In the genomic region with DNA sequence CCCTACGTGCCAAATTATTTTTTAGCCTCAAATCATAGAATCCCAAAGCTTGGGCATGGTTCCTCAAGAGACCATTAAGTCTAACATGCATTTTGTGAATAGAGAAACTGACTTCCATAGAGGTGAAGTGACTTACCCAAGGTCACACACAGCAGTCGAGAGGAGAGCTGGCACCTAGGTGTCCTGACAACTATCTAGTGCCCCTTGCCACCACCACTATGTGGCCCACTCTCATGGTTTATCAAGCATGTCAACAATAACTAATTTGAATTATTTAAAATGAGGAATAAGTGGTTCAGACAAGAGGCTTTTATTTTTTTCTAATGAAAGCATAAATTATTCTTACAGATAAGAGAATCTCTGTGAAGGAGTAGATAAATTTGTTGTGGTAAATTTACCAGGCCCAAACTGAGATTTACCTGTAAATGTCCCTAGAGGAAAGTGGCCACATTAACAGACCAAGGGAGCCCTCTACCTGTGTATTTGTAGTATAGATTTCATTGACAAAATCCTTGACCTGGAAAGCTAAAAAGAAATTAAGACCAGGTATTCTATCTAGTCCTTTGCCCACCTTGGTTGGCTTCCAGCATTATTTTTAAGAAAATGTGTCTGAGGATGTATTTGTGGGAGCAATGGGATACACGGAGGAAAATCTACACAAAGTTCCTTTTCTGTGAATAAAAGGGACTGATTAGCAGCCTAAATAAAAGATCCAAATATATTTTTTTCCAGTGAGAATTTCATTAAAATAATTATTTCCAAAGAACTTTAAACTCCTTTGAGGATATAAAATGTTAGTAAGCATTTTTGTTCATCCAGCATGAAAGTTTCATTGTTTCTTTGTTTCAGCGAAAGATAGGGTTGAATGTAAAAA, we compare ENCODE assay signal across 8 cellular contexts. TPM values are rescaled to one million over a fixed set of nuclear protein-coding genes. Genes with fewer than 3 reads are reported as not detected.
DNase-seq lines count a peak whose midpoint lies in the region; ATAC-seq, FAIRE-seq and TF ChIP-seq lines count a peak whose summit lies in the region.

No MANE protein-coding gene starts in this region.

- H2AFZ ChIP-seq in GM12878 (ENCODE audit: control insufficient read depth, low read depth, low read length), result no peak overlapping the region

- H3K36me3 ChIP-seq in GM12878 (ENCODE audit: control insufficient read depth in 2 of 2, insufficient read depth in 2 of 2, low read length in 1 of 2) (no peaks in the 10 kb centered on the region), liver (ENCODE audit: control insufficient read depth in 4 of 4, insufficient read depth in 3 of 4, low read depth in 1 of 4, low read length in 3 of 4) (no peaks in the 10 kb centered on the region)

- H4K20me1 ChIP-seq in GM12878 (ENCODE audit: control insufficient read depth, insufficient read depth), result no peaks in the 10 kb centered on the region

- H3K4me1 ChIP-seq in GM12878 (ENCODE audit: control insufficient read depth, insufficient read depth, low read length) (no peaks in the 10 kb centered on the region), liver (ENCODE audit: control insufficient read depth in 4 of 4, insufficient read depth in 4 of 4, low read length in 3 of 4) (no peaks in the 10 kb centered on the region)

- H3K9me3 ChIP-seq in GM12878 (replicated peaks; ENCODE audit: control insufficient read depth, insufficient read depth, low read length), result no peaks in the 10 kb centered on the region
- no peaks in the 10 kb centered on the region for H3K9me3 ChIP-seq in liver (ENCODE audit: control insufficient read depth in 4 of 4, low read length in 3 of 4)

- CTCF ChIA-PET in GM12878 (lab: Yijun Ruan, JAX), result interaction anchor here (0.6 to 9.2 kb wide), 29 partner anchors 8 to 532 kb away, joined by 3 to 108 read pairs (median 3); partner anchors contain the start of gene SMAD3

- SMC1A ChIA-PET in GM12878 (lab: Charles Lee; ENCODE audit: uncharacterized antibody, unreplicated experiment), result interaction anchor here (0.7 to 4.0 kb wide), 18 partner anchors 16 to 366 kb away, joined by 3 to 77 read pairs (median 4); no protein-coding TSS in a partner anchor

- TF ChIP-seq POLR2A in GM12878 (IDR thresholded peaks at IDR 0.05; ENCODE audit: low read depth, low read length), result no peak
- no peak for TF ChIP-seq POLR2A in H54 (IDR thresholded peaks at IDR 0.05; ENCODE audit: low read depth, low read length)

- 32% methylated on average over 4 of the region's 4 CpGs for WGBS in GM12878 (ENCODE audit: insufficient coverage, insufficient replicate concordance, low lambda C conversion rate, missing lambda C conversion rate)
- WGBS in liver, result 68% methylated on average over 4 of the region's 4 CpGs

- POLR2A ChIA-PET in GM12878 (lab: Charles Lee), result interaction anchor here (0.6 kb wide), 1 partner anchor 130 kb away, joined by 3 read pairs; no protein-coding TSS in a partner anchor

- BruUV-seq in GM12878 (replicated peaks; lab: Mats Ljungman, UMichigan), result no TSS peak

- peak; percentile 94 for TF ChIP-seq RAD21 in GM12878 (IDR thresholded peaks at IDR 0.05; ENCODE audit: insufficient read depth, low read depth, low read length)
- peak; percentile 91 to 92 for TF ChIP-seq RAD21 in liver (IDR thresholded peaks at IDR 0.05)

- ATAC-seq in GM12878 (peak; percentile 70), HG02571 (IDR thresholded peaks at IDR 0.05; ENCODE audit: unreplicated experiment) (no peak)

- in situ Hi-C loops in GM12878 (cut with MboI), result loop anchor here (5.0 kb wide), 1 partner anchor 356 kb away; no protein-coding TSS in a partner anchor

- no peak for FAIRE-seq in GM12878 (lab: Jason Lieb, UNC)
- FAIRE-seq in H54 (lab: Jason Lieb, UNC), result no peak

- peak; percentile 17 for DNase-seq in DMS53 treated with DMSO at 0.1 percent for 48 hours (lab: John Stamatoyannopoulos, UW; ENCODE audit: unreplicated experiment)
- peak; percentile 12 for DNase-seq in NCI-H146 treated with DMSO at 0.1 percent for 48 hours (lab: John Stamatoyannopoulos, UW; ENCODE audit: unreplicated experiment)
- DNase-seq in GM12878 (ENCODE audit: low read depth, low spot score), result peak; percentile 24
- DNase-seq in retina, result no peak
- DNase-seq in H54 (ENCODE audit: insufficient read length, low spot score), result no peak

- intact Hi-C loops in GM12878 (cut with micrococcal nuclease; ENCODE audit: unreplicated experiment), result loop anchor here (1.0 to 5.0 kb wide), 3 partner anchors 63 to 357 kb away; partner anchors contain the start of gene SMAD3

- H3K27me3 ChIP-seq in GM12878 (replicated peaks in 1 of 2; ENCODE audit: control insufficient read depth in 2 of 2, insufficient read depth in 2 of 2, low read length in 1 of 2) (no peaks in the 10 kb centered on the region), liver (ENCODE audit: control insufficient read depth in 4 of 4, insufficient read depth in 4 of 4, low read length in 3 of 4) (no peaks in the 10 kb centered on the region)

- H3K27ac ChIP-seq in 22Rv1 (no peak overlapping the region), GM12878 (ENCODE audit: control insufficient read depth, insufficient read depth) (no peak overlapping the region), liver (ENCODE audit: low read depth in 1 of 2, low read length in 2 of 2) (no peak overlapping the region)

- RAD21 ChIA-PET in GM12878 (lab: Charles Lee; ENCODE audit: unreplicated experiment), result interaction anchor here (0.6 to 3.9 kb wide), 17 partner anchors 64 to 696 kb away, joined by 3 to 88 read pairs (median 4); no protein-coding TSS in a partner anchor

- H3K9ac ChIP-seq in GM12878 (ENCODE audit: control insufficient read depth, insufficient read depth, low read length) (no peak overlapping the region), liver (ENCODE audit: low read depth in 1 of 2, low read length in 2 of 2) (no peak overlapping the region)

- TF ChIP-seq CTCF in 22Rv1 (IDR thresholded peaks at IDR 0.05), result peak; percentile 71
- TF ChIP-seq CTCF in GM12878 (IDR thresholded peaks at IDR 0.05 in 2 of 3, conservative IDR thresholded peaks at IDR 0.05 in 1 of 3; ENCODE audit: control insufficient read depth in 2 of 3, extremely low read depth in 1 of 3, insufficient read depth in 1 of 3, low read depth in 3 of 3, low read length in 3 of 3), result peak; percentile 38 to 68 (median 46); a peak in 5 of 6 replicates
- TF ChIP-seq CTCF in liver (IDR thresholded peaks at IDR 0.05; ENCODE audit: low read depth, low read length, missing input control), result peak; percentile 63

- H3K79me2 ChIP-seq in GM12878 (ENCODE audit: control insufficient read depth, insufficient read depth, low read length), result no peaks in the 10 kb centered on the region

- TF ChIP-seq EP300 in GM12878 (IDR thresholded peaks at IDR 0.05; ENCODE audit: borderline replicate concordance in 1 of 2, control insufficient read depth in 1 of 2, low read depth in 2 of 2, low read length in 2 of 2), result no peak

- H3K4me2 ChIP-seq in GM12878 (ENCODE audit: control insufficient read depth, insufficient read depth), result no peak overlapping the region

- H3K4me3 ChIP-seq in GM12878, result no peak overlapping the region
- no peak overlapping the region for H3K4me3 ChIP-seq in liver (ENCODE audit: low read depth in 1 of 3, low read length in 3 of 3)

TF ChIP-seq in liver, 16 proteins besides CTCF, POLR2A, EP300 and RAD21 (continues in another document):
- no peak for TF ChIP-seq JUND (IDR thresholded peaks at IDR 0.05)
- no peak for TF ChIP-seq HNF4A (conservative IDR thresholded peaks at IDR 0.05)

RNA-seq across cellular contexts. Expression of gene IQCH, which starts 49.1 kb away (rescaled TPM):
- total RNA-seq in GM12878 (2013; cell fraction: nucleolus; rRNA removed), result 15.0 and 15.8 TPM in 2 replicates
- total RNA-seq in GM12878 (2014; rRNA removed) (1.2 TPM in 2 replicates), GM12878 (2014; rRNA removed; fragmentation: Illumina TruSeq; extraction: Trizol) (0.94 and 1.2 TPM in 2 replicates), GM12878 (2021) (0.41 and 0.96 TPM in 2 replicates), liver (1 to 10 TPM in 1 of 2 donors, under 1 TPM in 1; 0.65 to 1.6 TPM)
- polyA plus RNA-seq in GM12878 (2011; ENCODE audit: low read depth), result 0.20 TPM
- polyA plus RNA-seq in GM12878 (2011; rRNA removed) (0.31 and 0.92 TPM in 2 replicates), GM12878 (2014; fragmentation: Illumina TruSeq; extraction: Trizol) (0.48 and 1.2 TPM in 2 replicates), GM12878 (2014; fragmentation: Nextera tagmentation; extraction: Ambion mirVana) (1 to 10 TPM in 1 of 2 experiments, under 1 TPM in 1; 0.58 to 1.3 TPM), GM12878 (2014; rRNA removed) (0.29 and 0.99 TPM in 2 replicates), GM12878 (2016; fragmentation: Nextera tagmentation; extraction: Ambion mirVana) (1 to 10 TPM; 1.0 to 1.2 TPM), liver (1 to 10 TPM in 1 of 2 donors, under 1 TPM in 1; 0.23 to 1.1 TPM)
- 0.10 and 0.28 TPM in 2 replicates for polyA plus RNA-seq in GM12878 (2011; cell fraction: cytosol; rRNA removed)
- polyA plus RNA-seq in GM12878 (2011; cell fraction: nucleus; rRNA removed), result 0.26 and 1.0 TPM in 2 replicates
- polyA plus RNA-seq in GM12878 (2012), result 0.62 and 0.81 TPM in 2 replicates
- polyA minus RNA-seq in GM12878 (2011; rRNA and poly(A)+ RNA removed), result 0.82 and 2.0 TPM in 2 replicates
- 0.83 TPM in 1 of 2 replicates, not detected in the other for polyA minus RNA-seq in GM12878 (2011; cell fraction: cytosol; rRNA and poly(A)+ RNA removed)
- polyA minus RNA-seq in GM12878 (2011; cell fraction: nucleus; rRNA and poly(A)+ RNA removed), result 1.1 and 2.7 TPM in 2 replicates

RNA-seq across cellular contexts. Expression of gene AAGAB, which starts 49.3 kb away (rescaled TPM):
- total RNA-seq in GM12878 (2013; cell fraction: nucleolus; rRNA removed), result 34.2 and 35.0 TPM in 2 replicates
- total RNA-seq in GM12878 (2014; rRNA removed), result 30.2 and 34.4 TPM in 2 replicates
- 36.2 and 37.5 TPM in 2 replicates for total RNA-seq in GM12878 (2014; rRNA removed; fragmentation: Illumina TruSeq; extraction: Trizol)
- 38.3 and 38.6 TPM in 2 replicates for total RNA-seq in GM12878 (2021)
- polyA plus RNA-seq in GM12878 (2011; ENCODE audit: low read depth), result 15.2 TPM
- 43.5 and 55.9 TPM in 2 replicates for polyA plus RNA-seq in GM12878 (2011; rRNA removed)
- polyA plus RNA-seq in GM12878 (2011; cell fraction: cytosol; rRNA removed), result 25.0 and 28.5 TPM in 2 replicates
- polyA plus RNA-seq in GM12878 (2011; cell fraction: nucleus; rRNA removed), result 14.6 and 17.5 TPM in 2 replicates
- 15.3 and 17.8 TPM in 2 replicates for polyA plus RNA-seq in GM12878 (2012)
- 38.4 and 42.6 TPM in 2 replicates for polyA plus RNA-seq in GM12878 (2014; fragmentation: Illumina TruSeq; extraction: Trizol)
- 10 to 100 TPM; 11.4 to 32.4 TPM for polyA plus RNA-seq in GM12878 (2014; fragmentation: Nextera tagmentation; extraction: Ambion mirVana)
- 27.8 and 29.1 TPM in 2 replicates for polyA plus RNA-seq in GM12878 (2014; rRNA removed)
- 10 to 100 TPM; 52.6 to 62.3 TPM for polyA plus RNA-seq in GM12878 (2016; fragmentation: Nextera tagmentation; extraction: Ambion mirVana)
- polyA minus RNA-seq in GM12878 (2011; rRNA and poly(A)+ RNA removed), result 43.5 and 60.9 TPM in 2 replicates
- 9.5 and 20.6 TPM in 2 replicates for polyA minus RNA-seq in GM12878 (2011; cell fraction: cytosol; rRNA and poly(A)+ RNA removed)
- 29.4 and 44.3 TPM in 2 replicates for polyA minus RNA-seq in GM12878 (2011; cell fraction: nucleus; rRNA and poly(A)+ RNA removed)
- total RNA-seq in liver, result 10 to 100 TPM; 13.5 to 22.3 TPM
- polyA plus RNA-seq in liver, result 10 to 100 TPM in 1 of 2 donors, 1 to 10 TPM in 1; 3.6 to 12.4 TPM

Comparison
In these comparisons a context has a peak if more than half of its experiments do, and no peak if none do; other contexts are left out.
1. DNase-seq: peak in DMS53 treated with DMSO at 0.1 percent for 48 hours (single experiment), NCI-H146 treated with DMSO at 0.1 percent for 48 hours (single experiment) and GM12878 (single experiment); none in retina (single experiment) and H54 (single experiment).
2. Peak in every context shown above with its lines, with median percentiles within 50 percentile points of each other: CTCF ChIP-seq.